In genomic region chr1:230426246-230427101, GRCh38 we compare ENCODE assay signal across 8 cellular contexts. TPM values are rescaled to one million over a fixed set of nuclear protein-coding genes. Genes with fewer than 3 reads are reported as not detected.
DNase-seq lines count a peak whose midpoint lies in the region; ATAC-seq and TF ChIP-seq lines count a peak whose summit lies in the region.

TSS of gene PGBD5 (minus strand) at chr1:230426332. CDS start at chr1:230425928, 404 bp downstream.

- ATAC-seq in GM18867 (IDR thresholded peaks at IDR 0.05; ENCODE audit: unreplicated experiment) (peak; percentile 90), HG03095 (IDR thresholded peaks at IDR 0.05; ENCODE audit: unreplicated experiment) (peak; percentile 74), left lobe of liver (peak; percentile 98)

- peaks cover 80% of the 10 kb centered on the region for H3K27me3 ChIP-seq in ACC112 (ENCODE audit: insufficient read depth, low read length)
- H3K27me3 ChIP-seq in colonic mucosa: peaks cover 12% of the 10 kb centered on the region

- H2AFZ ChIP-seq in ACC112 (ENCODE audit: low read length, unreplicated experiment): no peak within 1 kb of the TSS

- no peaks in the 10 kb centered on the region for H3K9me3 ChIP-seq in colonic mucosa

- H3K79me2 ChIP-seq in ACC112 (ENCODE audit: control insufficient read depth, insufficient read depth, low read length, unreplicated experiment): no peaks in the 10 kb centered on the region

- H3K27ac ChIP-seq in ACC112 (ENCODE audit: low read depth, low read length) (no peak within 1 kb of the TSS), colonic mucosa (no peak within 1 kb of the TSS)

- H3K4me3 ChIP-seq in ACC112 (ENCODE audit: low read depth, low read length): peak within 1 kb of the TSS; percentile 70
- peak within 1 kb of the TSS; percentile 64 for H3K4me3 ChIP-seq in colonic mucosa

- intact Hi-C loops in colonic mucosa (cut with DNase I): no loop called here

- no peak for TF ChIP-seq CTCF in colonic mucosa (IDR thresholded peaks at IDR 0.05)

- no peaks in the 10 kb centered on the region for H3K36me3 ChIP-seq in ACC112 (ENCODE audit: insufficient read depth, low read length)
- no peaks in the 10 kb centered on the region for H3K36me3 ChIP-seq in colonic mucosa

- H3K9ac ChIP-seq in colonic mucosa (ENCODE audit: low read depth in 2 of 2, low read length in 2 of 2): no peak within 1 kb of the TSS

- no peaks in the 10 kb centered on the region for H3K4me1 ChIP-seq in ACC112 (ENCODE audit: control insufficient read depth, insufficient read depth, low read length, unreplicated experiment)
- peaks cover 4% of the 10 kb centered on the region for H3K4me1 ChIP-seq in colonic mucosa

- DNase-seq in NCI-H2196 (lab: John Stamatoyannopoulos, UW; ENCODE audit: unreplicated experiment): peak; percentile 89
- DNase-seq in activated CD4-positive, alpha-beta T cell treated with anti-CD3 and anti-CD28 coated beads for 1 hour: peak; percentile 14
- peak; percentile 82 for DNase-seq in colonic mucosa
- peak; percentile 86 for DNase-seq in left lobe of liver (ENCODE audit: low spot score)
- DNase-seq in stimulated activated CD4-positive, alpha-beta T cell treated with anti-CD3 and anti-CD28 coated beads, Interleukin-4, amount 100 ng/mL, for 24 hours: peak; percentile 50

RNA-seq across cellular contexts. Expression of gene PGBD5, which starts in this region (rescaled TPM):
- total RNA-seq in colonic mucosa (10 to 100 TPM in 1 of 2 donors, 1 to 10 TPM in 1; 6.4 to 14.8 TPM), left lobe of liver (7.5 TPM)

Comparison
In these comparisons a context has a peak if more than half of its experiments do, and no peak if none do; other contexts are left out.
1. DNase-seq: peak in every context shown above with its lines; median percentile 89 in NCI-H2196; 86 in left lobe of liver; 82 in colonic mucosa; 50 in stimulated activated CD4-positive, alpha-beta T cell treated with anti-CD3 and anti-CD28 coated beads, Interleukin-4, amount 100 ng/mL, for 24 hours; 14 in activated CD4-positive, alpha-beta T cell treated with anti-CD3 and anti-CD28 coated beads for 1 hour.